8 cellular contexts compared by ENCODE assay signal in genomic region chr3:12841085-12841969, GRCh38. TPM values are rescaled to one million over a fixed set of nuclear protein-coding genes. Genes with fewer than 3 reads are reported as not detected.
DNase-seq lines count a peak whose midpoint lies in the region; ATAC-seq and TF ChIP-seq lines count a peak whose summit lies in the region.

Gene RPL32, minus strand, starts transcription at chr3:12841565. Its CDS starts 1,328 bp downstream, at chr3:12840237.

- intact Hi-C loops in natural killer cell (cut with micrococcal nuclease): loop anchor here (1.0 to 10.0 kb wide), 4 partner anchors 31 to 1813 kb away; partner anchors contain the start of genes CCDC174 and RAF1

- H3K27ac ChIP-seq in RWPE1: peak within 1 kb of the TSS; percentile 86

- no peaks in the 10 kb centered on the region for H3K27me3 Mint-ChIP-seq in activated T-helper 17 cell treated with anti-CD3 and anti-CD28 coated beads, Interleukin-2, amount 50 U/mL, for 72 hours
- no peaks in the 10 kb centered on the region for H3K27me3 Mint-ChIP-seq in natural killer cell (ENCODE audit: low read depth in 2 of 2)

- H3K36me3 Mint-ChIP-seq in activated T-helper 17 cell treated with anti-CD3 and anti-CD28 coated beads, Interleukin-2, amount 50 U/mL, for 72 hours (ENCODE audit: low read depth): peaks cover 55% of the 10 kb centered on the region
- peaks cover 21% of the 10 kb centered on the region for H3K36me3 Mint-ChIP-seq in natural killer cell

- peak within 1 kb of the TSS; percentile 100 for H3K27ac Mint-ChIP-seq in activated T-helper 17 cell treated with anti-CD3 and anti-CD28 coated beads, Interleukin-2, amount 50 U/mL, for 72 hours
- H3K27ac Mint-ChIP-seq in natural killer cell: peak within 1 kb of the TSS; percentile 97 to 99

- CTCF ChIA-PET in RWPE1 (lab: Yijun Ruan, JAX): interaction anchor here (0.5 to 1.1 kb wide), 7 partner anchors 12 to 1692 kb away, joined by 3 to 5 read pairs (median 4); partner anchors contain the start of gene PPARG

- H3K4me3 ChIP-seq in LNCaP clone FGC (ENCODE audit: low read depth, low read length): peak within 1 kb of the TSS; percentile 99

- peaks cover 32% of the 10 kb centered on the region for H3K4me1 Mint-ChIP-seq in activated T-helper 17 cell treated with anti-CD3 and anti-CD28 coated beads, Interleukin-2, amount 50 U/mL, for 72 hours
- peaks cover 49 to 53% of the 10 kb centered on the region in 2 donors for H3K4me1 Mint-ChIP-seq in natural killer cell

- ATAC-seq in activated T-helper 17 cell treated with anti-CD3 and anti-CD28 coated beads, Interleukin-2, amount 50 U/mL, for 72 hours (replicated peaks): peak; percentile 93
- peak; percentile 93 to 96 (median 93) for ATAC-seq in natural killer cell

- DNase-seq in ELF-1 (ENCODE audit: low read depth, low spot score) (peak; percentile 92), H4 (ENCODE audit: low spot score) (peak; percentile 91), LNCaP clone FGC (ENCODE audit: low read depth) (peak; percentile 95), RWPE1 (ENCODE audit: low spot score) (peak; percentile 77), fibroblast of peridontal ligament (ENCODE audit: extremely low read depth) (peak; percentile 99), natural killer cell (peak; percentile 80)
- peak; percentile 83 for DNase-seq in stimulated activated naive CD4-positive, alpha-beta T cell treated with Interleukin-2 at 50 U/mL for 16 hours (lab: John Stamatoyannopoulos, UW)

- H3K4me3 Mint-ChIP-seq in activated T-helper 17 cell treated with anti-CD3 and anti-CD28 coated beads, Interleukin-2, amount 50 U/mL, for 72 hours: peak within 1 kb of the TSS; percentile 98
- peak within 1 kb of the TSS; percentile 94 for H3K4me3 Mint-ChIP-seq in natural killer cell

- TF ChIP-seq CTCF in LNCaP clone FGC (IDR thresholded peaks at IDR 0.05; ENCODE audit: control insufficient read depth, extremely low read depth, insufficient read depth) (peak; percentile 74), RWPE1 (conservative IDR thresholded peaks at IDR 0.05; ENCODE audit: low read depth) (peak; percentile 86), natural killer cell (IDR thresholded peaks at IDR 0.05) (peak; percentile 79)

- no peaks in the 10 kb centered on the region for H3K9me3 Mint-ChIP-seq in activated T-helper 17 cell treated with anti-CD3 and anti-CD28 coated beads, Interleukin-2, amount 50 U/mL, for 72 hours
- H3K9me3 Mint-ChIP-seq in natural killer cell: no peaks in the 10 kb centered on the region

- POLR2A ChIA-PET in RWPE1 (lab: Yijun Ruan, JAX; ENCODE audit: low non-redundant PET): no interaction called here

RNA-seq across cellular contexts. Expression of gene RPL32, which starts in this region (rescaled TPM):
- 1,359 and 1,427 TPM in 2 replicates for total RNA-seq in H4 (2014; rRNA removed; shearing (Covaris generic))
- 1,000 to 10,000 TPM; 2,210 to 2,773 TPM for total RNA-seq in activated T-helper 17 cell treated with anti-CD3 and anti-CD28 coated beads, Interleukin-2, amount 50 U/mL, for 72 hours
- total RNA-seq in natural killer cell: 1,000 to 10,000 TPM; 1,034 to 1,328 (median 1,277) TPM

Comparison
In these comparisons a context has a peak if more than half of its experiments do, and no peak if none do; other contexts are left out.
1. Peak in every context shown above with its lines: DNase-seq, ATAC-seq, H3K4me3 ChIP-seq and H3K27ac ChIP-seq.